Comparison of ENCODE assay signal across 13 cellular contexts in genomic region chr17:64006361-64007088, GRCh38. TPM values are rescaled to one million over a fixed set of nuclear protein-coding genes. Genes with fewer than 3 reads are reported as not detected.
DNase-seq lines count a peak whose midpoint lies in the region; ATAC-seq and TF ChIP-seq lines count a peak whose summit lies in the region.
"Had no signal": no experiment of that assay in that cellular context is flagged by ENCODE, and none has a peak within 500 bp of the region (broad histone marks: within the 10 kb centered on the region; RNA-seq: fewer than 3 reads in every experiment).

No MANE protein-coding gene starts in this region.

- no peaks in the 10 kb centered on the region for H3K36me3 ChIP-seq in endodermal cell (ENCODE audit: control insufficient read depth, insufficient read depth, low read length)
- peaks cover 0 to 11% of the 10 kb centered on the region in 2 donors for H3K36me3 ChIP-seq in lung (ENCODE audit: control insufficient read depth in 2 of 2, insufficient read depth in 2 of 2, low read length in 2 of 2)
- H3K36me3 ChIP-seq in uterus = no peaks in the 10 kb centered on the region

- no peak overlapping the region for H3K9ac ChIP-seq in endodermal cell (ENCODE audit: extremely low read depth, low read length, poor library complexity, severe bottlenecking)

- no peak for DNase-seq in activated naive CD8-positive, alpha-beta T cell treated with anti-CD3 and anti-CD28 coated beads, Interleukin-2, amount 50 U/mL, for 24 hours
- DNase-seq in endodermal cell = peak; percentile 35
- no peak for DNase-seq in lung (ENCODE audit: low spot score)
- DNase-seq in uterus = peak in 1 of 2 donors; percentile 68
- no peak for DNase-seq in G401 (ENCODE audit: low spot score)
- no peak for DNase-seq in stimulated activated CD4-positive, alpha-beta T cell treated with anti-CD3 and anti-CD28 coated beads, Interleukin-4, amount 100 ng/mL, for 4 hours
- DNase-seq in amygdala (lab: John Stamatoyannopoulos, UW) = no peak
- DNase-seq: effector CD4-positive, alpha-beta T cell; midbrain; NCI-H1930; stimulated activated CD4-positive, alpha-beta T cell treated with anti-CD3 and anti-CD28 coated beads, Interleukin-2, amount 100 ng/mL, for 48 hours had no signal

- H3K36me3 Mint-ChIP-seq in activated naive CD8-positive, alpha-beta T cell = no peaks in the 10 kb centered on the region
- H3K36me3 Mint-ChIP-seq in activated naive CD8-positive, alpha-beta T cell treated with anti-CD3 and anti-CD28 coated beads, Interleukin-2, amount 50 U/mL, for 24 hours (ENCODE audit: low read depth) = peaks cover 20% of the 10 kb centered on the region
- H3K36me3 Mint-ChIP-seq in endodermal cell (ENCODE audit: low read depth) = no peaks in the 10 kb centered on the region

- no peaks in the 10 kb centered on the region for H3K9me3 Mint-ChIP-seq in activated naive CD8-positive, alpha-beta T cell (ENCODE audit: low read depth)
- no peaks in the 10 kb centered on the region for H3K9me3 Mint-ChIP-seq in activated naive CD8-positive, alpha-beta T cell treated with anti-CD3 and anti-CD28 coated beads, Interleukin-2, amount 50 U/mL, for 24 hours
- no peaks in the 10 kb centered on the region for H3K9me3 Mint-ChIP-seq in endodermal cell

- in situ Hi-C loops in G401 (cut with HindIII; ENCODE audit: low sequenced_read_pairs) = no loop called here

- no peak for TF ChIP-seq CTCF in endodermal cell (conservative IDR thresholded peaks at IDR 0.05)
- TF ChIP-seq CTCF in lung (IDR thresholded peaks at IDR 0.05; ENCODE audit: control extremely low read depth, extremely low read depth) = no peak
- TF ChIP-seq CTCF in uterus (IDR thresholded peaks at IDR 0.05) = no peak

- peak overlapping the region; percentile 28 for H3K27ac Mint-ChIP-seq in activated naive CD8-positive, alpha-beta T cell
- no peak overlapping the region for H3K27ac Mint-ChIP-seq in activated naive CD8-positive, alpha-beta T cell treated with anti-CD3 and anti-CD28 coated beads, Interleukin-2, amount 50 U/mL, for 24 hours
- H3K27ac Mint-ChIP-seq in endodermal cell = no peak overlapping the region

- no peak for ATAC-seq in activated naive CD8-positive, alpha-beta T cell treated with anti-CD3 and anti-CD28 coated beads, Interleukin-2, amount 50 U/mL, for 24 hours
- no peak for ATAC-seq in lung (ENCODE audit: insufficient read depth, low FRiP score)

- H3K27me3 Mint-ChIP-seq in activated naive CD8-positive, alpha-beta T cell = no peaks in the 10 kb centered on the region
- H3K27me3 Mint-ChIP-seq in activated naive CD8-positive, alpha-beta T cell treated with anti-CD3 and anti-CD28 coated beads, Interleukin-2, amount 50 U/mL, for 24 hours = no peaks in the 10 kb centered on the region
- H3K27me3 Mint-ChIP-seq in endodermal cell (ENCODE audit: insufficient read depth) = peaks cover 2% of the 10 kb centered on the region

- no peaks in the 10 kb centered on the region for H3K9me3 ChIP-seq in endodermal cell (ENCODE audit: control insufficient read depth, low read length)
- peaks cover 0 to 1% of the 10 kb centered on the region in 2 donors for H3K9me3 ChIP-seq in lung (ENCODE audit: control insufficient read depth in 2 of 2, insufficient read depth in 1 of 2, low read length in 1 of 2)
- H3K9me3 ChIP-seq in uterus = no peaks in the 10 kb centered on the region

- peak in 1 of 2 donors; percentile 7 for TF ChIP-seq POLR2A in uterus (IDR thresholded peaks at IDR 0.05)

- no peak overlapping the region for H3K27ac ChIP-seq in endodermal cell (ENCODE audit: low read depth, low read length)
- H3K27ac ChIP-seq in lung (ENCODE audit: low read depth in 1 of 2, low read length in 1 of 2) = peak overlapping the region; percentile 43 to 60
- H3K27ac ChIP-seq in uterus = peak overlapping the region; percentile 67 to 73

- H3K4me3 Mint-ChIP-seq in activated naive CD8-positive, alpha-beta T cell = no peak overlapping the region
- H3K4me3 Mint-ChIP-seq in activated naive CD8-positive, alpha-beta T cell treated with anti-CD3 and anti-CD28 coated beads, Interleukin-2, amount 50 U/mL, for 24 hours = no peak overlapping the region
- H3K4me3 Mint-ChIP-seq in endodermal cell = no peak overlapping the region

- H3K4me3 ChIP-seq in endodermal cell (ENCODE audit: low read length) = no peak overlapping the region
- peak overlapping the region; percentile 5 for H3K4me3 ChIP-seq in lung
- H3K4me3 ChIP-seq in uterus = no peak overlapping the region

- no peaks in the 10 kb centered on the region for H3K4me1 ChIP-seq in endodermal cell (ENCODE audit: control insufficient read depth, insufficient read depth, low read length)
- H3K4me1 ChIP-seq in lung (ENCODE audit: control insufficient read depth in 2 of 2, insufficient read depth in 2 of 2, low read length in 2 of 2) = peaks cover 5 to 30% of the 10 kb centered on the region in 2 donors
- H3K4me1 ChIP-seq in uterus = no peaks in the 10 kb centered on the region

- H3K4me1 Mint-ChIP-seq in activated naive CD8-positive, alpha-beta T cell (ENCODE audit: low read depth) = peaks cover 49% of the 10 kb centered on the region
- peaks cover 46% of the 10 kb centered on the region for H3K4me1 Mint-ChIP-seq in activated naive CD8-positive, alpha-beta T cell treated with anti-CD3 and anti-CD28 coated beads, Interleukin-2, amount 50 U/mL, for 24 hours
- H3K4me1 Mint-ChIP-seq in endodermal cell = no peaks in the 10 kb centered on the region

- whole genome bisulfite sequencing in endodermal cell (ENCODE audit: insufficient coverage in 1 of 2, insufficient read length in 1 of 2), 2 experiments = 90 to 96% methylated on average over 6 to 13 of the region's 13 CpGs
- 49 to 57% methylated on average over 13 of the region's 13 CpGs for WGBS in lung, 2 donors

- no peaks in the 10 kb centered on the region for H3K27me3 ChIP-seq in endodermal cell (ENCODE audit: control insufficient read depth, insufficient read depth, low read length, poor library complexity, severe bottlenecking)
- H3K27me3 ChIP-seq in lung (ENCODE audit: control insufficient read depth, insufficient read depth) = no peaks in the 10 kb centered on the region
- no peaks in the 10 kb centered on the region for H3K27me3 ChIP-seq in uterus

- intact Hi-C loops in uterus (cut with DNase I; ENCODE audit: low total_unique reads) = no loop called here

RNA-seq across cellular contexts. Expression of gene PRR29, which starts 8.4 kb away (rescaled TPM):
- total RNA-seq in endodermal cell = 1 to 10 TPM; 3.3 to 6.1 TPM
- 1.6 TPM for polyA plus RNA-seq in endodermal cell (2013, experiment 1 of 2)
- polyA plus RNA-seq in endodermal cell (2013, experiment 2 of 2) = 1.7 TPM
- 10 to 100 TPM in 1 of 2 donors, 1 to 10 TPM in 1; 8.8 to 36.8 TPM for total RNA-seq in lung
- polyA plus RNA-seq in lung = 1 to 10 TPM; 8.0 to 9.3 TPM
- 1 to 10 TPM in 2 of 4 donors, under 1 TPM in 1, not detected in 1; 0.29 to 2.8 (median 1.5) TPM for total RNA-seq in uterus
- total RNA-seq in G401 (2014; rRNA removed; shearing (Covaris generic)) = 1.1 and 3.1 TPM in 2 replicates

RNA-seq across cellular contexts. Expression of gene ICAM2, which starts 13.9 kb away (rescaled TPM):
- total RNA-seq in endodermal cell = under 1 TPM in 1 of 2 donors, not detected in 1; 0.75 TPM
- polyA plus RNA-seq in endodermal cell (2013, experiment 1 of 2) = not detected
- polyA plus RNA-seq in endodermal cell (2013, experiment 2 of 2) = not detected
- total RNA-seq in lung = 10 to 100 TPM; 58.7 to 60.3 TPM
- 10 to 100 TPM; 64.1 to 77.7 TPM for polyA plus RNA-seq in lung
- 100 to 1,000 TPM in 1 of 4 donors, 10 to 100 TPM in 3; 20.6 to 108 (median 42.4) TPM for total RNA-seq in uterus
- total RNA-seq in G401 (2014; rRNA removed; shearing (Covaris generic)) = not detected in 2 replicates

RNA-seq across cellular contexts. Expression of gene SCN4A, which starts 33.8 kb away (rescaled TPM):
- 1 to 10 TPM; 3.9 to 4.4 TPM for total RNA-seq in endodermal cell
- 2.5 TPM for polyA plus RNA-seq in endodermal cell (2013, experiment 1 of 2)
- 2.1 TPM for polyA plus RNA-seq in endodermal cell (2013, experiment 2 of 2)
- total RNA-seq in lung = under 1 TPM; 0.31 to 0.49 TPM
- polyA plus RNA-seq in lung = under 1 TPM; 0.11 to 0.12 TPM
- total RNA-seq in uterus = under 1 TPM in 2 of 4 donors, not detected in 2; 0.14 to 0.24 TPM
- total RNA-seq in G401 (2014; rRNA removed; shearing (Covaris generic)) = not detected in 2 replicates
- polyA plus RNA-seq: BJ had no signal

Comparison
In these comparisons a context has a peak if more than half of its experiments do, and no peak if none do; other contexts are left out.
1. RNA of gene ICAM2, which starts 13.9 kb away (total RNA-seq): 58.7 to 60.3 TPM in lung and 20.6 to 108 TPM in uterus; 0.75 TPM in endodermal cell and not detected in G401; every median in the first group is over 10 times any median in the second.